In the genomic region with DNA sequence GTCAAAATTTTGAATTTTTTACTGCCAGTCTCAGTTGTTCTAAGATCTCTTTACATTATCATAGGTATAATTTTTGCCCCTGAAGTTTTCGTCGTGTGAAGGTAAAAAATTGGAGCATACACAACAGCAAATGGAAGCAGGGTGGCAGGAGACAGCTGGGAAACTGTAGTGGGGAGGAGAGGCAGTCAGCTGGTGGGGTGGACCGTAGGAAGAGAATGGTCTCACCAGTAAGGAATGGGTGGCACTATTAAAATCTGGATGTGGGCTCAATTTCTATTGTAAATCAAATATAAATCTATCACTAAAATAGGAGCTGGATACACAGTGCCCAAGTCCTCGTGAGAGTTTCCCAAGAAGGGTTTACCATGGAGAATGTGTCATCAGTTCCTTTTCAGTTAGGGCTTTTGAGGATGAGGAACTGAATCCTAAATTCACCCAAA, we compare ENCODE assay signal across 1 cellular context.
TF ChIP-seq lines count a peak whose summit lies in the region.

No MANE protein-coding gene starts in this region.

TF ChIP-seq in HepG2, 621 proteins besides CTCF, POLR2A, EP300 and RAD21 (continued from another document and continues in another):
- no peak for TF ChIP-seq ZZZ3 (CRISPR knock-in tag; IDR thresholded peaks at IDR 0.05; ENCODE audit: borderline replicate concordance)
- no peak for TF ChIP-seq ZNF790 (CRISPR knock-in tag; IDR thresholded peaks at IDR 0.05; ENCODE audit: borderline replicate concordance)
- TF ChIP-seq, protein P1, sequence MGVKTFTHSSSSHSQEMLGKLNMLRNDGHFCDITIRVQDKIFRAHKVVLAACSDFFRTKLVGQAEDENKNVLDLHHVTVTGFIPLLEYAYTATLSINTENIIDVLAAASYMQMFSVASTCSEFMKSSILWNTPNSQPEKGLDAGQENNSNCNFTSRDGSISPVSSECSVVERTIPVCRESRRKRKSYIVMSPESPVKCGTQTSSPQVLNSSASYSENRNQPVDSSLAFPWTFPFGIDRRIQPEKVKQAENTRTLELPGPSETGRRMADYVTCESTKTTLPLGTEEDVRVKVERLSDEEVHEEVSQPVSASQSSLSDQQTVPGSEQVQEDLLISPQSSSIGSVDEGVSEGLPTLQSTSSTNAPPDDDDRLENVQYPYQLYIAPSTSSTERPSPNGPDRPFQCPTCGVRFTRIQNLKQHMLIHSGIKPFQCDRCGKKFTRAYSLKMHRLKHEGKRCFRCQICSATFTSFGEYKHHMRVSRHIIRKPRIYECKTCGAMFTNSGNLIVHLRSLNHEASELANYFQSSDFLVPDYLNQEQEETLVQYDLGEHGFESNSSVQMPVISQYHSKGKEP (CRISPR knock-in tag; IDR thresholded peaks at IDR 0.05): no peak
- no peak for TF ChIP-seq ZSCAN9 (CRISPR knock-in tag; IDR thresholded peaks at IDR 0.05; ENCODE audit: borderline replicate concordance)
- TF ChIP-seq ZBTB1 (CRISPR knock-in tag; IDR thresholded peaks at IDR 0.05; ENCODE audit: borderline replicate concordance): no peak
- TF ChIP-seq FOXK1 (CRISPR knock-in tag; IDR thresholded peaks at IDR 0.05; ENCODE audit: borderline replicate concordance, low read depth): no peak
- TF ChIP-seq BRCA1 (CRISPR knock-in tag; IDR thresholded peaks at IDR 0.05): 0 out of 2 replicates have a peak, but pooled peaks have one; percentile 28
- no peak for TF ChIP-seq NKX3-1 (CRISPR knock-in tag; IDR thresholded peaks at IDR 0.05)
- TF ChIP-seq ZNF766 (CRISPR knock-in tag; IDR thresholded peaks at IDR 0.05; ENCODE audit: borderline replicate concordance): 0 out of 2 replicates have a peak, but pooled peaks have one; percentile 48
- TF ChIP-seq, protein P2, sequence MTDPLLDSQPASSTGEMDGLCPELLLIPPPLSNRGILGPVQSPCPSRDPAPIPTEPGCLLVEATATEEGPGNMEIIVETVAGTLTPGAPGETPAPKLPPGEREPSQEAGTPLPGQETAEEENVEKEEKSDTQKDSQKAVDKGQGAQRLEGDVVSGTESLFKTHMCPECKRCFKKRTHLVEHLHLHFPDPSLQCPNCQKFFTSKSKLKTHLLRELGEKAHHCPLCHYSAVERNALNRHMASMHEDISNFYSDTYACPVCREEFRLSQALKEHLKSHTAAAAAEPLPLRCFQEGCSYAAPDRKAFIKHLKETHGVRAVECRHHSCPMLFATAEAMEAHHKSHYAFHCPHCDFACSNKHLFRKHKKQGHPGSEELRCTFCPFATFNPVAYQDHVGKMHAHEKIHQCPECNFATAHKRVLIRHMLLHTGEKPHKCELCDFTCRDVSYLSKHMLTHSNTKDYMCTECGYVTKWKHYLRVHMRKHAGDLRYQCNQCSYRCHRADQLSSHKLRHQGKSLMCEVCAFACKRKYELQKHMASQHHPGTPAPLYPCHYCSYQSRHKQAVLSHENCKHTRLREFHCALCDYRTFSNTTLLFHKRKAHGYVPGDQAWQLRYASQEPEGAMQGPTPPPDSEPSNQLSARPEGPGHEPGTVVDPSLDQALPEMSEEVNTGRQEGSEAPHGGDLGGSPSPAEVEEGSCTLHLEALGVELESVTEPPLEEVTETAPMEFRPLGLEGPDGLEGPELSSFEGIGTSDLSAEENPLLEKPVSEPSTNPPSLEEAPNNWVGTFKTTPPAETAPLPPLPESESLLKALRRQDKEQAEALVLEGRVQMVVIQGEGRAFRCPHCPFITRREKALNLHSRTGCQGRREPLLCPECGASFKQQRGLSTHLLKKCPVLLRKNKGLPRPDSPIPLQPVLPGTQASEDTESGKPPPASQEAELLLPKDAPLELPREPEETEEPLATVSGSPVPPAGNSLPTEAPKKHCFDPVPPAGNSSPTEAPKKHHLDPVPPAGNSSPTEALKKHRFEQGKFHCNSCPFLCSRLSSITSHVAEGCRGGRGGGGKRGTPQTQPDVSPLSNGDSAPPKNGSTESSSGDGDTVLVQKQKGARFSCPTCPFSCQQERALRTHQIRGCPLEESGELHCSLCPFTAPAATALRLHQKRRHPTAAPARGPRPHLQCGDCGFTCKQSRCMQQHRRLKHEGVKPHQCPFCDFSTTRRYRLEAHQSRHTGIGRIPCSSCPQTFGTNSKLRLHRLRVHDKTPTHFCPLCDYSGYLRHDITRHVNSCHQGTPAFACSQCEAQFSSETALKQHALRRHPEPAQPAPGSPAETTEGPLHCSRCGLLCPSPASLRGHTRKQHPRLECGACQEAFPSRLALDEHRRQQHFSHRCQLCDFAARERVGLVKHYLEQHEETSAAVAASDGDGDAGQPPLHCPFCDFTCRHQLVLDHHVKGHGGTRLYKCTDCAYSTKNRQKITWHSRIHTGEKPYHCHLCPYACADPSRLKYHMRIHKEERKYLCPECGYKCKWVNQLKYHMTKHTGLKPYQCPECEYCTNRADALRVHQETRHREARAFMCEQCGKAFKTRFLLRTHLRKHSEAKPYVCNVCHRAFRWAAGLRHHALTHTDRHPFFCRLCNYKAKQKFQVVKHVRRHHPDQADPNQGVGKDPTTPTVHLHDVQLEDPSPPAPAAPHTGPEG (CRISPR knock-in tag; IDR thresholded peaks at IDR 0.05): no peak
- no peak for TF ChIP-seq ZNF431 (CRISPR knock-in tag; IDR thresholded peaks at IDR 0.05; ENCODE audit: borderline replicate concordance, low read depth)
- TF ChIP-seq ZNF780A (CRISPR knock-in tag; IDR thresholded peaks at IDR 0.05): no peak
- no peak for TF ChIP-seq ZNF441 (CRISPR knock-in tag; IDR thresholded peaks at IDR 0.05; ENCODE audit: borderline replicate concordance)
- TF ChIP-seq ZNF598 (CRISPR knock-in tag; IDR thresholded peaks at IDR 0.05; ENCODE audit: borderline replicate concordance): no peak
- no peak for TF ChIP-seq SETDB1 (CRISPR knock-in tag; IDR thresholded peaks at IDR 0.05; ENCODE audit: borderline replicate concordance)
- TF ChIP-seq, protein P3, sequence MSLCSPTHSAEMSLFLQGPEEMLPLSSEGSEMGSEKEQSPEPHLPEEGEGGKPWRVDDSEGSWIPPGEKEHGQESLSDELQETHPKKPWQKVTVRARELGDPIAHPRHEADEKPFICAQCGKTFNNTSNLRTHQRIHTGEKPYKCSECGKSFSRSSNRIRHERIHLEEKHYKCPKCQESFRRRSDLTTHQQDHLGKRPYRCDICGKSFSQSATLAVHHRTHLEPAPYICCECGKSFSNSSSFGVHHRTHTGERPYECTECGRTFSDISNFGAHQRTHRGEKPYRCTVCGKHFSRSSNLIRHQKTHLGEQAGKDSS (CRISPR knock-in tag; IDR thresholded peaks at IDR 0.05; ENCODE audit: borderline replicate concordance, low read depth): no peak
- no peak for TF ChIP-seq CAMTA2 (CRISPR knock-in tag; IDR thresholded peaks at IDR 0.05; ENCODE audit: borderline replicate concordance)
- TF ChIP-seq, protein P4, sequence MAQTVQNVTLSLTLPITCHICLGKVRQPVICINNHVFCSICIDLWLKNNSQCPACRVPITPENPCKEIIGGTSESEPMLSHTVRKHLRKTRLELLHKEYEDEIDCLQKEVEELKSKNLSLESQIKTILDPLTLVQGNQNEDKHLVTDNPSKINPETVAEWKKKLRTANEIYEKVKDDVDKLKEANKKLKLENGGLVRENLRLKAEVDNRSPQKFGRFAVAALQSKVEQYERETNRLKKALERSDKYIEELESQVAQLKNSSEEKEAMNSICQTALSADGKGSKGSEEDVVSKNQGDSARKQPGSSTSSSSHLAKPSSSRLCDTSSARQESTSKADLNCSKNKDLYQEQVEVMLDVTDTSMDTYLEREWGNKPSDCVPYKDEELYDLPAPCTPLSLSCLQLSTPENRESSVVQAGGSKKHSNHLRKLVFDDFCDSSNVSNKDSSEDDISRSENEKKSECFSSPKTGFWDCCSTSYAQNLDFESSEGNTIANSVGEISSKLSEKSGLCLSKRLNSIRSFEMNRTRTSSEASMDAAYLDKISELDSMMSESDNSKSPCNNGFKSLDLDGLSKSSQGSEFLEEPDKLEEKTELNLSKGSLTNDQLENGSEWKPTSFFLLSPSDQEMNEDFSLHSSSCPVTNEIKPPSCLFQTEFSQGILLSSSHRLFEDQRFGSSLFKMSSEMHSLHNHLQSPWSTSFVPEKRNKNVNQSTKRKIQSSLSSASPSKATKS (CRISPR knock-in tag; IDR thresholded peaks at IDR 0.05): no peak
- no peak for TF ChIP-seq ZSCAN21 (CRISPR knock-in tag; IDR thresholded peaks at IDR 0.05; ENCODE audit: borderline replicate concordance)
- TF ChIP-seq, protein P5, sequence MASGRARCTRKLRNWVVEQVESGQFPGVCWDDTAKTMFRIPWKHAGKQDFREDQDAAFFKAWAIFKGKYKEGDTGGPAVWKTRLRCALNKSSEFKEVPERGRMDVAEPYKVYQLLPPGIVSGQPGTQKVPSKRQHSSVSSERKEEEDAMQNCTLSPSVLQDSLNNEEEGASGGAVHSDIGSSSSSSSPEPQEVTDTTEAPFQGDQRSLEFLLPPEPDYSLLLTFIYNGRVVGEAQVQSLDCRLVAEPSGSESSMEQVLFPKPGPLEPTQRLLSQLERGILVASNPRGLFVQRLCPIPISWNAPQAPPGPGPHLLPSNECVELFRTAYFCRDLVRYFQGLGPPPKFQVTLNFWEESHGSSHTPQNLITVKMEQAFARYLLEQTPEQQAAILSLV (CRISPR knock-in tag; IDR thresholded peaks at IDR 0.05; ENCODE audit: borderline replicate concordance): no peak
- no peak for TF ChIP-seq ZBTB7B (CRISPR knock-in tag; IDR thresholded peaks at IDR 0.05)
- TF ChIP-seq, protein P6, sequence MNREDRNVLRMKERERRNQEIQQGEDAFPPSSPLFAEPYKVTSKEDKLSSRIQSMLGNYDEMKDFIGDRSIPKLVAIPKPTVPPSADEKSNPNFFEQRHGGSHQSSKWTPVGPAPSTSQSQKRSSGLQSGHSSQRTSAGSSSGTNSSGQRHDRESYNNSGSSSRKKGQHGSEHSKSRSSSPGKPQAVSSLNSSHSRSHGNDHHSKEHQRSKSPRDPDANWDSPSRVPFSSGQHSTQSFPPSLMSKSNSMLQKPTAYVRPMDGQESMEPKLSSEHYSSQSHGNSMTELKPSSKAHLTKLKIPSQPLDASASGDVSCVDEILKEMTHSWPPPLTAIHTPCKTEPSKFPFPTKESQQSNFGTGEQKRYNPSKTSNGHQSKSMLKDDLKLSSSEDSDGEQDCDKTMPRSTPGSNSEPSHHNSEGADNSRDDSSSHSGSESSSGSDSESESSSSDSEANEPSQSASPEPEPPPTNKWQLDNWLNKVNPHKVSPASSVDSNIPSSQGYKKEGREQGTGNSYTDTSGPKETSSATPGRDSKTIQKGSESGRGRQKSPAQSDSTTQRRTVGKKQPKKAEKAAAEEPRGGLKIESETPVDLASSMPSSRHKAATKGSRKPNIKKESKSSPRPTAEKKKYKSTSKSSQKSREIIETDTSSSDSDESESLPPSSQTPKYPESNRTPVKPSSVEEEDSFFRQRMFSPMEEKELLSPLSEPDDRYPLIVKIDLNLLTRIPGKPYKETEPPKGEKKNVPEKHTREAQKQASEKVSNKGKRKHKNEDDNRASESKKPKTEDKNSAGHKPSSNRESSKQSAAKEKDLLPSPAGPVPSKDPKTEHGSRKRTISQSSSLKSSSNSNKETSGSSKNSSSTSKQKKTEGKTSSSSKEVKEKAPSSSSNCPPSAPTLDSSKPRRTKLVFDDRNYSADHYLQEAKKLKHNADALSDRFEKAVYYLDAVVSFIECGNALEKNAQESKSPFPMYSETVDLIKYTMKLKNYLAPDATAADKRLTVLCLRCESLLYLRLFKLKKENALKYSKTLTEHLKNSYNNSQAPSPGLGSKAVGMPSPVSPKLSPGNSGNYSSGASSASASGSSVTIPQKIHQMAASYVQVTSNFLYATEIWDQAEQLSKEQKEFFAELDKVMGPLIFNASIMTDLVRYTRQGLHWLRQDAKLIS (CRISPR knock-in tag; IDR thresholded peaks at IDR 0.05): peak; percentile 96
- no peak for TF ChIP-seq BHLHE40 (IDR thresholded peaks at IDR 0.05; ENCODE audit: low read length)
- TF ChIP-seq ATF7-NPFF (CRISPR knock-in tag; IDR thresholded peaks at IDR 0.05; ENCODE audit: low read depth): no peak
- TF ChIP-seq AKAP8 (CRISPR knock-in tag; IDR thresholded peaks at IDR 0.05): no peak
- 0 out of 2 replicates have a peak, but pooled peaks have one; percentile 16 for TF ChIP-seq SALL1 (CRISPR knock-in tag; IDR thresholded peaks at IDR 0.05)
- TF ChIP-seq RCOR2 (CRISPR knock-in tag; IDR thresholded peaks at IDR 0.05): no peak; the same call in 1 of the 2 replicates
- TF ChIP-seq ZNF101 (CRISPR knock-in tag; IDR thresholded peaks at IDR 0.05; ENCODE audit: borderline replicate concordance, low read depth): no peak
- TF ChIP-seq KMT2B (CRISPR knock-in tag; IDR thresholded peaks at IDR 0.05): no peak
- no peak for TF ChIP-seq MATR3 (CRISPR knock-in tag; IDR thresholded peaks at IDR 0.05)
- TF ChIP-seq MED13 (CRISPR knock-in tag; IDR thresholded peaks at IDR 0.05): 0 out of 2 replicates have a peak, but pooled peaks have one; percentile 10
- TF ChIP-seq ZNF644 (CRISPR knock-in tag; IDR thresholded peaks at IDR 0.05; ENCODE audit: low read depth): no peak
- TF ChIP-seq, protein P7, sequence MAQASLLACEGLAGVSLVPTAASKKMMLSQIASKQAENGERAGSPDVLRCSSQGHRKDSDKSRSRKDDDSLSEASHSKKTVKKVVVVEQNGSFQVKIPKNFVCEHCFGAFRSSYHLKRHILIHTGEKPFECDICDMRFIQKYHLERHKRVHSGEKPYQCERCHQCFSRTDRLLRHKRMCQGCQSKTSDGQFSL (CRISPR knock-in tag; IDR thresholded peaks at IDR 0.05): no peak
- TF ChIP-seq, protein P8, sequence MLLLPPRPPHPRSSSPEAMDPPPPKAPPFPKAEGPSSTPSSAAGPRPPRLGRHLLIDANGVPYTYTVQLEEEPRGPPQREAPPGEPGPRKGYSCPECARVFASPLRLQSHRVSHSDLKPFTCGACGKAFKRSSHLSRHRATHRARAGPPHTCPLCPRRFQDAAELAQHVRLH (CRISPR knock-in tag; IDR thresholded peaks at IDR 0.05; ENCODE audit: borderline replicate concordance, low read depth): no peak; the same call in 1 of the 2 replicates
- TF ChIP-seq, protein P9, sequence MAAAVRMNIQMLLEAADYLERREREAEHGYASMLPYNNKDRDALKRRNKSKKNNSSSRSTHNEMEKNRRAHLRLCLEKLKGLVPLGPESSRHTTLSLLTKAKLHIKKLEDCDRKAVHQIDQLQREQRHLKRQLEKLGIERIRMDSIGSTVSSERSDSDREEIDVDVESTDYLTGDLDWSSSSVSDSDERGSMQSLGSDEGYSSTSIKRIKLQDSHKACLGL (CRISPR knock-in tag; IDR thresholded peaks at IDR 0.05): no peak
- TF ChIP-seq, protein P10, sequence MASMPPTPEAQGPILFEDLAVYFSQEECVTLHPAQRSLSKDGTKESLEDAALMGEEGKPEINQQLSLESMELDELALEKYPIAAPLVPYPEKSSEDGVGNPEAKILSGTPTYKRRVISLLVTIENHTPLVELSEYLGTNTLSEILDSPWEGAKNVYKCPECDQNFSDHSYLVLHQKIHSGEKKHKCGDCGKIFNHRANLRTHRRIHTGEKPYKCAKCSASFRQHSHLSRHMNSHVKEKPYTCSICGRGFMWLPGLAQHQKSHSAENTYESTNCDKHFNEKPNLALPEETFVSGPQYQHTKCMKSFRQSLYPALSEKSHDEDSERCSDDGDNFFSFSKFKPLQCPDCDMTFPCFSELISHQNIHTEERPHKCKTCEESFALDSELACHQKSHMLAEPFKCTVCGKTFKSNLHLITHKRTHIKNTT (CRISPR knock-in tag; IDR thresholded peaks at IDR 0.05): no peak
- TF ChIP-seq REPIN1 (CRISPR knock-in tag; IDR thresholded peaks at IDR 0.05; ENCODE audit: borderline replicate concordance, low read depth): no peak; the same call in 1 of the 2 replicates
- no peak for TF ChIP-seq ZNF563 (CRISPR knock-in tag; IDR thresholded peaks at IDR 0.05)
- TF ChIP-seq, protein P11, sequence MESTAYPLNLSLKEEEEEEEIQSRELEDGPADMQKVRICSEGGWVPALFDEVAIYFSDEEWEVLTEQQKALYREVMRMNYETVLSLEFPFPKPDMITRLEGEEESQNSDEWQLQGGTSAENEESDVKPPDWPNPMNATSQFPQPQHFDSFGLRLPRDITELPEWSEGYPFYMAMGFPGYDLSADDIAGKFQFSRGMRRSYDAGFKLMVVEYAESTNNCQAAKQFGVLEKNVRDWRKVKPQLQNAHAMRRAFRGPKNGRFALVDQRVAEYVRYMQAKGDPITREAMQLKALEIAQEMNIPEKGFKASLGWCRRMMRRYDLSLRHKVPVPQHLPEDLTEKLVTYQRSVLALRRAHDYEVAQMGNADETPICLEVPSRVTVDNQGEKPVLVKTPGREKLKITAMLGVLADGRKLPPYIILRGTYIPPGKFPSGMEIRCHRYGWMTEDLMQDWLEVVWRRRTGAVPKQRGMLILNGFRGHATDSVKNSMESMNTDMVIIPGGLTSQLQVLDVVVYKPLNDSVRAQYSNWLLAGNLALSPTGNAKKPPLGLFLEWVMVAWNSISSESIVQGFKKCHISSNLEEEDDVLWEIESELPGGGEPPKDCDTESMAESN (CRISPR knock-in tag; conservative IDR thresholded peaks at IDR 0.05): no peak
